28 cellular contexts compared by ENCODE assay signal in the genomic region with DNA sequence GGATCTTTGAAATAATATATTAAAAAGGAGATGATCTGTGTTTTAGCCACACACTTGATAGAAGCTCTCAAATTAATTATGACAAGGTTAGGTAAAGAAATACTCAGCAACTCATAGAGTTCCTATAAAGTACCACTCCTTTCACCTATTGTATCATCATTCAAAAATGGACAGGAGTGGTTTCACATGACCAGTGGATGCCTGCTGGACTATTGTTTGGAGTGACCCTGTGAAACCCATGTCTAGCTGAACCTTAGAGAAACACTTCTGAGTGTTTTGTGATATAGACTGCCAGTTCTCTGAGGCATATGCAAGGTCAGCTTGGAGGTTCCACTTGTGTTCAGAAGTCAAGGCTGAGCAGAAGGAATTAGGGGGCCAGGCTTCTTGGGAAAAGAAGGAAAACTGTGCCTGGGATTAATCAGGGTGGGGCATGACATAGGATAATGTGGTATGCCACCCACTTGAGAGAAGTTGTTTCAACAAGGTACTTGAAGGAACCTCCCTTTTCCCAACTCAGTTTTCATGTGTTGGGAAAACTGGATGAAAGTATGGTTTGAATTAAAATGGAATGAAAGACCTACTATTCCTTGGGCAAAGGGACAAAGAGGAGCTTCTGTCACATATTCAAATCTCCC.
"Had no signal": no experiment of that assay in that cellular context is flagged by ENCODE, and none has a peak within 500 bp of the region (broad histone marks: within the 10 kb centered on the region; RNA-seq: fewer than 3 reads in every experiment).

No MANE protein-coding gene starts in this region.

- DNase-seq: activated CD4-positive, alpha-beta T cell treated with anti-CD3 and anti-CD28 coated beads for 1 hour; activated CD4-positive, alpha-beta T cell treated with anti-CD3 and anti-CD28 coated beads, Interleukin-2, amount 50 U/mL, for 1 hour; activated CD8-positive, alpha-beta T cell treated with anti-CD3 and anti-CD28 coated beads for 36 hours; activated naive CD8-positive, alpha-beta T cell treated with anti-CD3 and anti-CD28 coated beads, Interleukin-2, amount 50 U/mL, for 24 hours; activated T-cell treated with anti-CD3 and anti-CD28 coated beads, Interleukin-2, amount 50 U/mL, for 4 hours; amygdala; caudate nucleus; foreskin fibroblast; head of caudate nucleus; hypothalamus; immature natural killer cell; kidney; left colon; mucosa of descending colon; ovary; right lobe of liver; stimulated activated CD4-positive, alpha-beta T cell treated with anti-CD3 and anti-CD28 coated beads, Interleukin-12 subunit alpha, Interleukin-12 subunit beta, amount 100 ng/mL, for 4 hours; stimulated activated CD4-positive, alpha-beta T cell treated with anti-CD3 and anti-CD28 coated beads, Interleukin-4, amount 100 ng/mL, for 1 hour; stomach; T-helper 2 cell; thyroid gland; upper lobe of left lung had no signal

- H3K4me3 Mint-ChIP-seq: activated CD8-positive, alpha-beta T cell treated with anti-CD3 and anti-CD28 coated beads for 36 hours; activated naive CD4-positive, alpha-beta T cell treated with anti-CD3 and anti-CD28 coated beads, Interleukin-2, amount 50 U/mL, for 24 hours; activated naive CD8-positive, alpha-beta T cell treated with anti-CD3 and anti-CD28 coated beads, Interleukin-2, amount 50 U/mL, for 24 hours; activated T-cell treated with anti-CD3 and anti-CD28 coated beads, Interleukin-2, amount 50 U/mL, for 4 hours; immature natural killer cell; nephron had no signal

- H3K27ac ChIP-seq: neutrophil, ovary, right lobe of liver, stomach, thyroid gland had no signal

- ATAC-seq: activated CD8-positive, alpha-beta T cell treated with anti-CD3 and anti-CD28 coated beads for 36 hours; activated naive CD8-positive, alpha-beta T cell treated with anti-CD3 and anti-CD28 coated beads, Interleukin-2, amount 50 U/mL, for 24 hours; activated T-cell treated with anti-CD3 and anti-CD28 coated beads, Interleukin-2, amount 50 U/mL, for 4 hours; left colon; mucosa of descending colon; right lobe of liver had no signal

- H3K4me3 ChIP-seq: lung, mucosa of descending colon, ovary, right lobe of liver, stomach, thyroid gland, upper lobe of left lung had no signal

- H3K9me3 Mint-ChIP-seq: activated CD8-positive, alpha-beta T cell treated with anti-CD3 and anti-CD28 coated beads for 36 hours; activated naive CD4-positive, alpha-beta T cell treated with anti-CD3 and anti-CD28 coated beads, Interleukin-2, amount 50 U/mL, for 24 hours; activated naive CD8-positive, alpha-beta T cell treated with anti-CD3 and anti-CD28 coated beads, Interleukin-2, amount 50 U/mL, for 24 hours; activated T-cell treated with anti-CD3 and anti-CD28 coated beads, Interleukin-2, amount 50 U/mL, for 4 hours; activated T-helper 2 cell treated with anti-CD3 and anti-CD28 coated beads, Interferon-gamma antibody, Interleukin-2, Interleukin-4, amounts not matched to agents 10 μg/mL and 5 μg/mL and 100 μg/mL, durations not matched to agents 14 hours and 24 hours and 36 hours; immature natural killer cell; nephron had no signal

- H3K9me3 ChIP-seq: mucosa of descending colon, neutrophil, ovary, right lobe of liver, stomach, thyroid gland, upper lobe of left lung had no signal

- H3K27me3 ChIP-seq: neutrophil, ovary, right lobe of liver, stomach, thyroid gland, upper lobe of left lung had no signal

- H3K27ac Mint-ChIP-seq: activated CD8-positive, alpha-beta T cell treated with anti-CD3 and anti-CD28 coated beads for 36 hours; activated naive CD4-positive, alpha-beta T cell treated with anti-CD3 and anti-CD28 coated beads, Interleukin-2, amount 50 U/mL, for 24 hours; activated naive CD8-positive, alpha-beta T cell treated with anti-CD3 and anti-CD28 coated beads, Interleukin-2, amount 50 U/mL, for 24 hours; activated T-helper 2 cell treated with anti-CD3 and anti-CD28 coated beads, Interferon-gamma antibody, Interleukin-2, Interleukin-4, amounts not matched to agents 10 μg/mL and 5 μg/mL and 100 μg/mL, durations not matched to agents 14 hours and 24 hours and 36 hours; nephron; progenitor cell of endocrine pancreas had no signal

- H3K36me3 ChIP-seq: ovary had no signal

- H3K27me3 Mint-ChIP-seq: activated CD8-positive, alpha-beta T cell treated with anti-CD3 and anti-CD28 coated beads for 36 hours; activated naive CD4-positive, alpha-beta T cell treated with anti-CD3 and anti-CD28 coated beads, Interleukin-2, amount 50 U/mL, for 24 hours; activated naive CD8-positive, alpha-beta T cell treated with anti-CD3 and anti-CD28 coated beads, Interleukin-2, amount 50 U/mL, for 24 hours; progenitor cell of endocrine pancreas had no signal
